1 cellular context compared by ENCODE assay signal in genomic region chr19:48629297-48629598, GRCh38.
TF ChIP-seq lines count a peak whose summit lies in the region.

No MANE protein-coding gene starts in this region.

TF ChIP-seq in HCT116, 20 proteins besides CTCF, POLR2A, EP300 and RAD21 (continued from another document):
- TF ChIP-seq REST (IDR thresholded peaks at IDR 0.05; ENCODE audit: low read depth) (no peak), ZFX (IDR thresholded peaks at IDR 0.05) (no peak), SRF (IDR thresholded peaks at IDR 0.05; ENCODE audit: low read depth) (no peak), CEBPB (IDR thresholded peaks at IDR 0.05; ENCODE audit: low read depth) (no peak), ZNF274 (IDR thresholded peaks at IDR 0.05; ENCODE audit: low read depth, low read length) (no peak), CBX3 (IDR thresholded peaks at IDR 0.05; ENCODE audit: low read depth) (no peak), SP1 (IDR thresholded peaks at IDR 0.05; ENCODE audit: low read depth) (no peak), YY1 (IDR thresholded peaks at IDR 0.05; ENCODE audit: extremely low read depth, insufficient replicate concordance, low read depth, low read length) (no peak), POLR2AphosphoS5 (IDR thresholded peaks at IDR 0.05; ENCODE audit: low read depth, low read length) (no peak), ELF1 (IDR thresholded peaks at IDR 0.05; ENCODE audit: borderline replicate concordance, low read depth) (no peak), TCF7L2 (IDR thresholded peaks at IDR 0.05; ENCODE audit: borderline replicate concordance, extremely low read depth, insufficient read depth, insufficient read length) (no peak), FOSL1 (IDR thresholded peaks at IDR 0.05; ENCODE audit: low read depth) (no peak), MAX (IDR thresholded peaks at IDR 0.05) (no peak), JUND (IDR thresholded peaks at IDR 0.05) (no peak), EGR1 (IDR thresholded peaks at IDR 0.05; ENCODE audit: low read depth) (no peak), SIN3A (IDR thresholded peaks at IDR 0.05; ENCODE audit: low read depth) (no peak), EZH2 (IDR thresholded peaks at IDR 0.05) (no peak), ATF3 (IDR thresholded peaks at IDR 0.05) (no peak)
